In genomic region chr21:41024341-41025056, GRCh38 we compare ENCODE assay signal across 17 cellular contexts.
DNase-seq lines count a peak whose midpoint lies in the region; ATAC-seq and TF ChIP-seq lines count a peak whose summit lies in the region.
"Had no signal": no experiment of that assay in that cellular context is flagged by ENCODE, and none has a peak within 500 bp of the region (broad histone marks: within the 10 kb centered on the region; RNA-seq: fewer than 3 reads in every experiment).

No MANE protein-coding gene starts in this region.

- H3K27me3 Mint-ChIP-seq in endodermal cell (ENCODE audit: insufficient read depth) (peaks cover 9% of the 10 kb centered on the region), H9 (ENCODE audit: low read depth) (no peaks in the 10 kb centered on the region; the same call in 1 of the 2 replicates)
- H3K27me3 Mint-ChIP-seq: stimulated activated naive B cell treated with anti-CD40 and anti-IgM and Interleukin-4, amounts not matched to agents 10 μg/mL and 1 μg/mL and 100 μg/mL, for 72 hours had no signal

- no peak overlapping the region for H3T11ph ChIP-seq in H9 (ENCODE audit: low read length)

- H3K79me1 ChIP-seq in trophoblast cell (ENCODE audit: low read length) (no peaks in the 10 kb centered on the region), H9 (ENCODE audit: insufficient read depth, low read depth, low read length, poor library complexity, severe bottlenecking) (no peaks in the 10 kb centered on the region)

- H3K27ac ChIP-seq in endodermal cell (ENCODE audit: low read depth, low read length) (peak overlapping the region; percentile 3), trophoblast cell (ENCODE audit: low read depth, low read length) (no peak overlapping the region), H9 (ENCODE audit: insufficient read length, low read depth, low read length) (no peak overlapping the region)
- H3K27ac ChIP-seq: colonic mucosa, right atrium auricular region, upper lobe of left lung had no signal

- no peaks in the 10 kb centered on the region for H3K23me2 ChIP-seq in H9 (ENCODE audit: insufficient read length, low read depth, low read length, poor library complexity, severe bottlenecking)

- no peak overlapping the region for H3K56ac ChIP-seq in H9 (ENCODE audit: insufficient read length, low read depth, low read length)

- no peak overlapping the region for H4K5ac ChIP-seq in H9 (ENCODE audit: insufficient read length, low read depth, low read length)

- H3K4me1 Mint-ChIP-seq in endodermal cell (peaks cover 4% of the 10 kb centered on the region), H9 (no peaks in the 10 kb centered on the region; a peak in 1 of 4 replicates)
- H3K4me1 Mint-ChIP-seq: activated CD4-positive, alpha-beta T cell treated with anti-CD3 and anti-CD28 coated beads, Interleukin-2, amount 10 ng/mL, durations not matched to agents 7 days and 5 days; stimulated activated naive B cell treated with anti-CD40 and anti-IgM and Interleukin-4, amounts not matched to agents 10 μg/mL and 1 μg/mL and 100 μg/mL, for 72 hours had no signal

- H2BK120ac ChIP-seq in trophoblast cell (ENCODE audit: insufficient read depth, low read length, poor library complexity) (no peak overlapping the region), H9 (ENCODE audit: low read depth, low read length, poor library complexity, severe bottlenecking) (no peak overlapping the region)

- H3K9me3 ChIP-seq in endodermal cell (ENCODE audit: control insufficient read depth, low read length) (peaks cover 5% of the 10 kb centered on the region), trophoblast cell (ENCODE audit: insufficient read depth, low read depth, low read length) (no peaks in the 10 kb centered on the region), H9 (ENCODE audit: control insufficient read depth, low read depth, low read length) (no peaks in the 10 kb centered on the region)
- H3K9me3 ChIP-seq: colonic mucosa, upper lobe of left lung had no signal

- H3K14ac ChIP-seq in trophoblast cell (ENCODE audit: low read length) = no peak overlapping the region
- H3K14ac ChIP-seq in H9 (ENCODE audit: insufficient read depth, low read length) = no peak overlapping the region

- H4K20me1 ChIP-seq in H9 (ENCODE audit: control insufficient read depth, insufficient read depth, insufficient read length) = no peaks in the 10 kb centered on the region

- DNase-seq in ELF-1 (ENCODE audit: low read depth, low spot score) (peak; percentile 35), NCI-H2227 (lab: John Stamatoyannopoulos, UW; ENCODE audit: unreplicated experiment) (peak; percentile 76), endodermal cell (no peak), trophoblast cell (peak; percentile 88 to 98), ureter (ENCODE audit: low spot score) (no peak), H9 (no peak)
- DNase-seq: activated CD4-positive, alpha-beta T cell treated with anti-CD3 and anti-CD28 coated beads, Interleukin-2, amount 10 ng/mL, durations not matched to agents 7 days and 5 days; CD8-positive, alpha-beta T cell; colonic mucosa; EL; HCEC 1CT; hippocampal formation; NK-92 treated with Interleukin-12 subunit alpha and Interleukin-12 subunit beta, amount 100 ng/mL, for 24 hours; stimulated activated naive B cell treated with anti-CD40 and anti-IgM and Interleukin-4, amounts not matched to agents 10 μg/mL and 1 μg/mL and 100 μg/mL, for 72 hours; upper lobe of left lung had no signal

- H3K4me3 ChIP-seq in endodermal cell (ENCODE audit: low read length) (no peak overlapping the region), trophoblast cell (ENCODE audit: low read depth, low read length) (no peak overlapping the region)
- H3K4me3 ChIP-seq: colonic mucosa, right atrium auricular region, upper lobe of left lung had no signal

- H3K27me3 ChIP-seq in endodermal cell (ENCODE audit: control insufficient read depth, insufficient read depth, low read length, poor library complexity, severe bottlenecking) = no peaks in the 10 kb centered on the region
- no peaks in the 10 kb centered on the region for H3K27me3 ChIP-seq in trophoblast cell (ENCODE audit: insufficient read depth, low read length)
- H3K27me3 ChIP-seq in H9 (ENCODE audit: insufficient read depth, low read length) = no peaks in the 10 kb centered on the region
- H3K27me3 ChIP-seq: colonic mucosa, right atrium auricular region, upper lobe of left lung had no signal

- TF ChIP-seq CTCF in endodermal cell (conservative IDR thresholded peaks at IDR 0.05) (no peak), H9 (conservative IDR thresholded peaks at IDR 0.05) (no peak)

- no peak overlapping the region for H2BK5ac ChIP-seq in trophoblast cell (ENCODE audit: low read depth, low read length, poor library complexity)
- H2BK5ac ChIP-seq in H9 (ENCODE audit: insufficient read length, low read length) = no peak overlapping the region

- H3K27ac Mint-ChIP-seq in endodermal cell (no peak overlapping the region), H9 (no peak overlapping the region)
- H3K27ac Mint-ChIP-seq: activated CD4-positive, alpha-beta T cell treated with anti-CD3 and anti-CD28 coated beads, Interleukin-2, amount 10 ng/mL, durations not matched to agents 7 days and 5 days; CD8-positive, alpha-beta T cell; stimulated activated naive B cell treated with anti-CD40 and anti-IgM and Interleukin-4, amounts not matched to agents 10 μg/mL and 1 μg/mL and 100 μg/mL, for 72 hours had no signal

- H3K4me3 Mint-ChIP-seq in endodermal cell (no peak overlapping the region), H9 (no peak overlapping the region)
- H3K4me3 Mint-ChIP-seq: activated CD4-positive, alpha-beta T cell treated with anti-CD3 and anti-CD28 coated beads, Interleukin-2, amount 10 ng/mL, durations not matched to agents 7 days and 5 days; CD8-positive, alpha-beta T cell; stimulated activated naive B cell treated with anti-CD40 and anti-IgM and Interleukin-4, amounts not matched to agents 10 μg/mL and 1 μg/mL and 100 μg/mL, for 72 hours had no signal

- no peak overlapping the region for H2BK15ac ChIP-seq in H9 (ENCODE audit: low read depth, low read length)

- H3K4me2 ChIP-seq in trophoblast cell (ENCODE audit: low read length) (no peak overlapping the region), H9 (ENCODE audit: insufficient read depth, insufficient read length, low read length) (no peak overlapping the region)

- H3K36me3 Mint-ChIP-seq in endodermal cell (ENCODE audit: low read depth) = no peaks in the 10 kb centered on the region
- H3K36me3 Mint-ChIP-seq in H9 (ENCODE audit: insufficient read depth in 1 of 3, low read depth in 3 of 3) = no peaks in the 10 kb centered on the region; a peak in 1 of 7 replicates
- H3K36me3 Mint-ChIP-seq: CD8-positive, alpha-beta T cell; stimulated activated naive B cell treated with anti-CD40 and anti-IgM and Interleukin-4, amounts not matched to agents 10 μg/mL and 1 μg/mL and 100 μg/mL, for 72 hours had no signal

- H3K9ac ChIP-seq in endodermal cell (ENCODE audit: extremely low read depth, low read length, poor library complexity, severe bottlenecking) (no peak overlapping the region), trophoblast cell (ENCODE audit: low read length) (no peak overlapping the region), H9 (ENCODE audit: extremely low read depth, insufficient read length, low read length) (no peak overlapping the region)

- no peaks in the 10 kb centered on the region for H3K36me3 ChIP-seq in endodermal cell (ENCODE audit: control insufficient read depth, insufficient read depth, low read length)
- no peaks in the 10 kb centered on the region for H3K36me3 ChIP-seq in trophoblast cell (ENCODE audit: control insufficient read depth in 1 of 2, insufficient read depth in 2 of 2, low read length in 2 of 2)
- H3K36me3 ChIP-seq: colonic mucosa, right atrium auricular region, upper lobe of left lung had no signal

- H2BK12ac ChIP-seq in trophoblast cell (ENCODE audit: low read length) (no peak overlapping the region), H9 (ENCODE audit: insufficient read length, low read depth, low read length) (no peak overlapping the region)

- no peak for ATAC-seq in GM19455 (IDR thresholded peaks at IDR 0.05; ENCODE audit: unreplicated experiment)
- ATAC-seq: CD8-positive, alpha-beta T cell; stimulated activated naive B cell treated with anti-CD40 and anti-IgM and Interleukin-4, amounts not matched to agents 10 μg/mL and 1 μg/mL and 100 μg/mL, for 72 hours had no signal

- 86 to 93% methylated on average over 12 to 13 of the region's 13 CpGs for WGBS in endodermal cell (ENCODE audit: insufficient coverage in 1 of 2, insufficient read length in 1 of 2), 2 experiments
- WGBS in trophoblast cell (ENCODE audit: extremely low coverage, insufficient coverage, insufficient read length) = no CpG with 5 or more reads among the region's 13 CpGs
- no CpG with 5 or more reads among the region's 13 CpGs for WGBS in H9 (ENCODE audit: extremely low coverage, insufficient read length, low lambda C conversion rate)

- no peak overlapping the region for H2AK5ac ChIP-seq in trophoblast cell (ENCODE audit: low read length)
- H2AK5ac ChIP-seq in H9 (ENCODE audit: insufficient read length, low read length) = no peak overlapping the region

- H3K4ac ChIP-seq in trophoblast cell (ENCODE audit: low read depth, low read length) (no peak overlapping the region), H9 (ENCODE audit: low read depth, low read length) (no peak overlapping the region)

- no peak overlapping the region for H2BK20ac ChIP-seq in H9 (ENCODE audit: low read depth, low read length, poor library complexity, severe bottlenecking)

- no peak overlapping the region for H2AFZ ChIP-seq in trophoblast cell (ENCODE audit: insufficient read depth, low read length, poor library complexity)
- H2AFZ ChIP-seq in H9 (ENCODE audit: low read length) = no peak overlapping the region

- H4K12ac ChIP-seq in trophoblast cell (ENCODE audit: low read depth, low read length) = no peak overlapping the region

- H3K4me1 ChIP-seq in endodermal cell (ENCODE audit: control insufficient read depth, insufficient read depth, low read length) (no peaks in the 10 kb centered on the region), trophoblast cell (ENCODE audit: control insufficient read depth in 1 of 2, insufficient read depth in 2 of 2, low read length in 2 of 2) (peaks cover 3 to 4% of the 10 kb centered on the region in 2 experiments), H9 (ENCODE audit: insufficient read depth, low read length) (no peaks in the 10 kb centered on the region)
- H3K4me1 ChIP-seq: colonic mucosa, right atrium auricular region, upper lobe of left lung had no signal

- no peaks in the 10 kb centered on the region for H3K79me2 ChIP-seq in trophoblast cell (ENCODE audit: control insufficient read depth, insufficient read depth, low read length, poor library complexity)
- H3K79me2 ChIP-seq in H9 (ENCODE audit: insufficient read depth, low read length) = no peaks in the 10 kb centered on the region

- no peak overlapping the region for H4K91ac ChIP-seq in trophoblast cell (ENCODE audit: low read depth, low read length)
- H4K91ac ChIP-seq in H9 (ENCODE audit: insufficient read length, low read depth, low read length) = no peak overlapping the region

- peaks cover 16% of the 10 kb centered on the region for H3K9me3 Mint-ChIP-seq in endodermal cell
- 0 out of 5 replicates have a peak, but pooled peaks cover 0 to 2% of the 10 kb centered on the region in 2 experiments for H3K9me3 Mint-ChIP-seq in H9
- H3K9me3 Mint-ChIP-seq: activated CD4-positive, alpha-beta T cell treated with anti-CD3 and anti-CD28 coated beads, Interleukin-2, amount 10 ng/mL, durations not matched to agents 7 days and 5 days; CD8-positive, alpha-beta T cell had no signal

- H4K8ac ChIP-seq in trophoblast cell (ENCODE audit: low read depth, low read length) (no peak overlapping the region), H9 (replicated peaks; ENCODE audit: insufficient read length, low read depth, low read length) (no peak overlapping the region)

- no peak overlapping the region for H3K23ac ChIP-seq in trophoblast cell (ENCODE audit: low read length)
- H3K23ac ChIP-seq in H9 (ENCODE audit: insufficient read length, low read depth, low read length) = no peak overlapping the region

- H3K18ac ChIP-seq in trophoblast cell (ENCODE audit: low read length) (no peak overlapping the region), H9 (ENCODE audit: insufficient read length, low read depth, low read length) (no peak overlapping the region)

Comparison
In these comparisons a context has a peak if more than half of its experiments do, and no peak if none do; other contexts are left out.
1. DNase-seq: peak in ELF-1 (single experiment), NCI-H2227 (single experiment) and trophoblast cell (2 of 2); none in endodermal cell (single experiment), ureter (single experiment) and H9 (single experiment).